ENCODE assay signal across 8 cellular contexts in the genomic region with DNA sequence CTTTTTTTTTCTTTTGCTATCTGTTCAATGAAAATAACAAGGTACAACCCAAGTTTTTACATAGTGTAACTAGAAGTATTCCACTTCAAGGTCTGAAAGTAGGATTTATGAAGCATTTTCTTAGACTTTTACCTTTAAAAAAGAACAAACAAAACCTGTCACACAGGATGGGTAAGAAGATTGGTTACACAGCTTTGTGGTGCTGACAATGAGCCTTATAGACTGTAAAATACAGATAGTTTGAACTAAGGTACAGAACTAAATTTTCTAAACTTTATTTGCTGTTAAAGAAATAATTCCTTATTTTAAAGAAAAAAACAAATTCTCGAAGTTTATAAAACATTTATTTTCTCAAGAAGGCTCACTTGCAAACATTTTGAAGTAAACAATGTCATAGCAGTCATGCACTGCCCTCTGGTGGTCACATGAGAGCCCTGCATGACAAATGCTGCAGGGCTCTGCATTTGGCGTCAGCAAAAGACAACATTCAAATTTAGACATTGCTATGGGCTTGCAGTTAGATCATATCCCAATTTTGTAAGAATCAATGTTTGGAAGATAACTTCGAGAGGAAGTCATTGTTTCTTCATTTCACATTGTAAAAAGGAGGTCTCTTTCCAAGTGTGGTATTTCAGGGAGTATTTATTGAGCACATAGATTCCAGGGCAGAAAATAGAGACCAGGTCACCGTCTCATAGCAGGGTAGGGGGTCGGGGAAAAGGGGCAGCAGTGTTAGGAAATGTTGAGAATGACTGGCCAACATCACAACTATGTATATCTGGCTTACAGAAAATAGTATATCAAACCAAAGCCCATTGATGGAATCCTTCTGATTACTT.
A peak's percentile ranks its signal among the peaks of the same experiment; 100 is the strongest.
DNase-seq lines count a peak whose midpoint lies in the region; ATAC-seq lines count a peak whose summit lies in the region.

No MANE protein-coding gene starts in this region.

- H3K18ac ChIP-seq in trophoblast cell (ENCODE audit: low read length), result no peak overlapping the region

- H3K9ac ChIP-seq in trophoblast cell (ENCODE audit: low read length), result no peak overlapping the region

- no peaks in the 10 kb centered on the region for H3K79me2 ChIP-seq in trophoblast cell (ENCODE audit: control insufficient read depth, insufficient read depth, low read length, poor library complexity)

- no peaks in the 10 kb centered on the region for H3K27me3 Mint-ChIP-seq in CD4-positive, CD25-positive, alpha-beta regulatory T cell

- H2BK12ac ChIP-seq in trophoblast cell (ENCODE audit: low read length), result no peak overlapping the region

- peaks cover 0 to 3% of the 10 kb centered on the region in 2 experiments for H3K9me3 ChIP-seq in CD4-positive, CD25-positive, alpha-beta regulatory T cell (ENCODE audit: control insufficient read depth in 2 of 2, low read length in 2 of 2)
- peaks cover 6% of the 10 kb centered on the region for H3K9me3 ChIP-seq in trophoblast cell (ENCODE audit: insufficient read depth, low read depth, low read length)

- WGBS in trophoblast cell (ENCODE audit: extremely low coverage, insufficient coverage, insufficient read length), result no CpG with 5 or more reads among the region's 5 CpGs

- H2AFZ ChIP-seq in trophoblast cell (ENCODE audit: insufficient read depth, low read length, poor library complexity), result no peak overlapping the region

- peak; percentile 9 to 51 (median 20) for DNase-seq in CD4-positive, CD25-positive, alpha-beta regulatory T cell
- DNase-seq in NCI-H2227 treated with DMSO at 0.1 percent for 48 hours (lab: John Stamatoyannopoulos, UW), result peak; percentile 36
- peak; percentile 29 for DNase-seq in activated T-cell treated with anti-CD3 and anti-CD28 coated beads for 24 hours (ENCODE audit: low read depth)
- DNase-seq in fibroblast of the conjunctiva (ENCODE audit: low read depth), result peak; percentile 38
- peak; percentile 42 to 83 for DNase-seq in trophoblast cell

- no peak overlapping the region for H3K23ac ChIP-seq in trophoblast cell (ENCODE audit: low read length)

- no peak overlapping the region for H4K91ac ChIP-seq in trophoblast cell (ENCODE audit: low read depth, low read length)

- no peak overlapping the region for H4K8ac ChIP-seq in trophoblast cell (ENCODE audit: low read depth, low read length)

- H3K9me3 Mint-ChIP-seq in CD4-positive, CD25-positive, alpha-beta regulatory T cell, result peaks cover 0 to 22% (median 7%) of the 10 kb centered on the region in 7 donors

- H3K27me3 ChIP-seq in CD4-positive, CD25-positive, alpha-beta regulatory T cell (ENCODE audit: control insufficient read depth, insufficient read depth, low read length), result no peaks in the 10 kb centered on the region
- H3K27me3 ChIP-seq in trophoblast cell (ENCODE audit: insufficient read depth, low read length), result no peaks in the 10 kb centered on the region

- no peak overlapping the region for H3K4me3 ChIP-seq in CD4-positive, CD25-positive, alpha-beta regulatory T cell (ENCODE audit: low read depth, low read length)
- no peak overlapping the region for H3K4me3 ChIP-seq in trophoblast cell (ENCODE audit: low read depth, low read length)

- no peak overlapping the region for H4K12ac ChIP-seq in trophoblast cell (ENCODE audit: low read depth, low read length)

- H3K14ac ChIP-seq in trophoblast cell (ENCODE audit: low read length), result no peak overlapping the region

- H3K36me3 Mint-ChIP-seq in CD4-positive, CD25-positive, alpha-beta regulatory T cell, result no peaks in the 10 kb centered on the region

- ATAC-seq in CD4-positive, CD25-positive, alpha-beta regulatory T cell (ENCODE audit: low read depth in 2 of 2), result peak in 1 of 2 donors; percentile 37
- ATAC-seq in GM18511 (IDR thresholded peaks at IDR 0.05; ENCODE audit: unreplicated experiment), result peak; percentile 93
- peak; percentile 85 for ATAC-seq in HG02938 (IDR thresholded peaks at IDR 0.05; ENCODE audit: unreplicated experiment)
- ATAC-seq in HG03457 (IDR thresholded peaks at IDR 0.05; ENCODE audit: unreplicated experiment), result no peak

- no peak overlapping the region for H2AK5ac ChIP-seq in trophoblast cell (ENCODE audit: low read length)

- H3K27ac ChIP-seq in CD4-positive, CD25-positive, alpha-beta regulatory T cell (ENCODE audit: insufficient read depth, low read length, poor library complexity, severe bottlenecking), result no peak overlapping the region
- H3K27ac ChIP-seq in trophoblast cell (ENCODE audit: low read depth, low read length), result no peak overlapping the region

- H3K4ac ChIP-seq in trophoblast cell (ENCODE audit: low read depth, low read length), result no peak overlapping the region

- H3K4me2 ChIP-seq in trophoblast cell (ENCODE audit: low read length), result no peak overlapping the region

- no peak overlapping the region for H3K4me3 Mint-ChIP-seq in CD4-positive, CD25-positive, alpha-beta regulatory T cell

- H3K36me3 ChIP-seq in CD4-positive, CD25-positive, alpha-beta regulatory T cell (ENCODE audit: control insufficient read depth, insufficient read depth, low read length), result no peaks in the 10 kb centered on the region
- no peaks in the 10 kb centered on the region for H3K36me3 ChIP-seq in trophoblast cell (ENCODE audit: control insufficient read depth in 1 of 2, insufficient read depth in 2 of 2, low read length in 2 of 2)

- no peaks in the 10 kb centered on the region for H3K4me1 Mint-ChIP-seq in CD4-positive, CD25-positive, alpha-beta regulatory T cell

- H2BK120ac ChIP-seq in trophoblast cell (ENCODE audit: insufficient read depth, low read length, poor library complexity), result no peak overlapping the region

- no peaks in the 10 kb centered on the region for H3K4me1 ChIP-seq in CD4-positive, CD25-positive, alpha-beta regulatory T cell (ENCODE audit: control insufficient read depth, insufficient read depth, low read length, poor library complexity, severe bottlenecking)
- no peaks in the 10 kb centered on the region for H3K4me1 ChIP-seq in trophoblast cell (ENCODE audit: control insufficient read depth in 1 of 2, insufficient read depth in 2 of 2, low read length in 2 of 2)

- no peak overlapping the region for H2BK5ac ChIP-seq in trophoblast cell (ENCODE audit: low read depth, low read length, poor library complexity)

- no peak overlapping the region for H3K27ac Mint-ChIP-seq in CD4-positive, CD25-positive, alpha-beta regulatory T cell

- no peaks in the 10 kb centered on the region for H3K79me1 ChIP-seq in trophoblast cell (ENCODE audit: low read length)
